ENCODE assay signal across 14 cellular contexts in genomic region chr9:129182122-129182521, GRCh38.
"Had no signal": no experiment of that assay in that cellular context is flagged by ENCODE, and none has a peak within 500 bp of the region (broad histone marks: within the 10 kb centered on the region; RNA-seq: fewer than 3 reads in every experiment).

No MANE protein-coding gene starts in this region.

- H3K4me3 ChIP-seq: ascending aorta, right atrium auricular region, skin epidermis, tibial nerve had no signal

- H3K27ac Mint-ChIP-seq: activated naive CD8-positive, alpha-beta T cell treated with anti-CD3 and anti-CD28 coated beads, Interleukin-2, amount 50 U/mL, for 24 hours had no signal

- DNase-seq: activated CD4-positive, alpha-beta T cell treated with anti-CD3 and anti-CD28 coated beads, Interleukin-2, amount 50 U/mL, for 1 hour; activated naive CD4-positive, alpha-beta T cell; activated naive CD8-positive, alpha-beta T cell treated with anti-CD3 and anti-CD28 coated beads, Interleukin-2, amount 50 U/mL, for 24 hours; activated T-cell treated with anti-CD3 and anti-CD28 coated beads for 4 hours; mammary epithelial cell; naive thymus-derived CD8-positive, alpha-beta T cell; nucleus accumbens; stimulated activated CD4-positive, alpha-beta T cell treated with anti-CD3 and anti-CD28 coated beads, Interleukin-4, amount 100 ng/mL, for 24 hours; stimulated activated naive CD4-positive, alpha-beta T cell treated with Interleukin-2 at 50 U/mL for 16 hours had no signal

- H3K36me3 ChIP-seq: ascending aorta, right atrium auricular region, tibial nerve had no signal

- H3K9me3 Mint-ChIP-seq: activated naive CD8-positive, alpha-beta T cell treated with anti-CD3 and anti-CD28 coated beads, Interleukin-2, amount 50 U/mL, for 24 hours; naive thymus-derived CD8-positive, alpha-beta T cell had no signal

- H3K36me3 Mint-ChIP-seq: naive thymus-derived CD8-positive, alpha-beta T cell had no signal

- H3K4me1 Mint-ChIP-seq: activated naive CD8-positive, alpha-beta T cell treated with anti-CD3 and anti-CD28 coated beads, Interleukin-2, amount 50 U/mL, for 24 hours had no signal

- H3K27me3 Mint-ChIP-seq: activated naive CD8-positive, alpha-beta T cell treated with anti-CD3 and anti-CD28 coated beads, Interleukin-2, amount 50 U/mL, for 24 hours; naive thymus-derived CD8-positive, alpha-beta T cell had no signal

- H3K27me3 ChIP-seq: ascending aorta, right atrium auricular region, tibial nerve had no signal

- H3K27ac ChIP-seq: ascending aorta, right atrium auricular region, skin epidermis, tibial nerve had no signal

- H3K9me3 ChIP-seq: ascending aorta, right atrium auricular region had no signal

- ATAC-seq: activated CD4-positive, CD25-positive, alpha-beta regulatory T cell treated with anti-CD3 and anti-CD28 coated beads, Interleukin-2, amount 50 U/mL, for 24 hours; activated naive CD8-positive, alpha-beta T cell treated with anti-CD3 and anti-CD28 coated beads, Interleukin-2, amount 50 U/mL, for 24 hours; naive thymus-derived CD8-positive, alpha-beta T cell had no signal

- H3K4me3 Mint-ChIP-seq: activated naive CD8-positive, alpha-beta T cell treated with anti-CD3 and anti-CD28 coated beads, Interleukin-2, amount 50 U/mL, for 24 hours; naive thymus-derived CD8-positive, alpha-beta T cell had no signal
